ENCODE assay signal across 1 cellular context in the genomic region with DNA sequence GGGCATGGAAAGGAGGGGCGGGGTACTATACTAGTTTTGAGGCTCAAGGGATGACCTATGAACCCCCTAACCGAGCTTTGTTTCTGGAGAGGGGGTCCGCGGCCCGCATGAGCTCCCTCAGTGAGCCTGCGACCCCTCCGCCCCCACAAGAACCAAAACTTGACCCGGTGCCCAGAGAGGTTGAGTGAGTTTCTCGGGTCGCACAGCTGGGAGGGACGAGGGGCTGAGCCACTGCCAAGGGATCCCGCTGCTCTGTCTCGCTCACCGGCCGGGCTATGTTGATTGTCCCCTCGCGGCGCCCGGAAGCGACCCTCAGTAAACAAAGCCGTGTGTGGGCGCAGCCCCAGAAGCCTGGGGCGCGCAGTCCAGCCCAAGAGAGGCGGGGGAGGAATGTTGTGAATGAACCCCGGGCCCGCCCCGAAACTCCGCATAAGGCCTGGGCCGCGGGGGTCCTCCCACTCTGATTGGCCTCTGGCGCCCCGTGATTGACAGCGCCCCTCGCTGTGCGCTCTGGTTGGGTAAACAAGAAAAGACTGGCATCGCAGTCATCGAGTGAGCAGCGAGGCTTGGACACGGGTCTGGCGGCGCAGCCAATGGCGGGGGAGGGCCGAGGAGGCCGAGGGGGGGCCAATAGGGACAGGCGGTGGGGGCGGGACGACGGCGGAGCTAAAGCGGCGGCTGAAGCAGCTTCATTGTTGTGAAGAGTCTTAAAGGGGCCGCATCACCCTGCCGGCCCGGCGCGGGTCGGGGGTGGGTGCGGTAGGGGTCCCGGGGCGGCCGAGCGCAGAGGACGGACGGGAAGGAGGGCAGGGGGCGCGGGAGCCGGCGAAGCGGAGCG.
A peak's percentile ranks its signal among the peaks of the same experiment; 100 is the strongest.
TF ChIP-seq lines count a peak whose summit lies in the region.

Gene ZSWIM4 (plus strand): TSS at position 692 of the 838 bp plus-strand sequence. CDS start 206 bp downstream, outside the sequence.

TF ChIP-seq in HepG2, 621 proteins besides CTCF, POLR2A, EP300 and RAD21 (continued from another document and continues in another):
- peak; percentile 79 for TF ChIP-seq ZNF414 (CRISPR knock-in tag; IDR thresholded peaks at IDR 0.05)
- TF ChIP-seq ZBTB7B (CRISPR knock-in tag; IDR thresholded peaks at IDR 0.05), result peak; percentile 97
- no peak for TF ChIP-seq ZSCAN25 (CRISPR knock-in tag; IDR thresholded peaks at IDR 0.05)
- no peak for TF ChIP-seq GATA4 (IDR thresholded peaks at IDR 0.05; ENCODE audit: borderline replicate concordance, low read depth)
- TF ChIP-seq PHF21A (CRISPR knock-in tag; IDR thresholded peaks at IDR 0.05), result peak; percentile 50; the same call in 1 of the 2 replicates
- 0 out of 2 replicates have a peak, but pooled peaks have one; percentile 13 for TF ChIP-seq NR2F6 (IDR thresholded peaks at IDR 0.05)
- TF ChIP-seq NR2F6 (CRISPR knock-in tag; IDR thresholded peaks at IDR 0.05), result peak; percentile 9; the same call in 1 of the 2 replicates
- TF ChIP-seq ZBTB20 (CRISPR knock-in tag; IDR thresholded peaks at IDR 0.05; ENCODE audit: borderline replicate concordance, low read depth), result 0 out of 2 replicates have a peak, but pooled peaks have one; percentile 43
- no peak for TF ChIP-seq TBX3 (IDR thresholded peaks at IDR 0.05; ENCODE audit: borderline replicate concordance)
- TF ChIP-seq, protein P1, sequence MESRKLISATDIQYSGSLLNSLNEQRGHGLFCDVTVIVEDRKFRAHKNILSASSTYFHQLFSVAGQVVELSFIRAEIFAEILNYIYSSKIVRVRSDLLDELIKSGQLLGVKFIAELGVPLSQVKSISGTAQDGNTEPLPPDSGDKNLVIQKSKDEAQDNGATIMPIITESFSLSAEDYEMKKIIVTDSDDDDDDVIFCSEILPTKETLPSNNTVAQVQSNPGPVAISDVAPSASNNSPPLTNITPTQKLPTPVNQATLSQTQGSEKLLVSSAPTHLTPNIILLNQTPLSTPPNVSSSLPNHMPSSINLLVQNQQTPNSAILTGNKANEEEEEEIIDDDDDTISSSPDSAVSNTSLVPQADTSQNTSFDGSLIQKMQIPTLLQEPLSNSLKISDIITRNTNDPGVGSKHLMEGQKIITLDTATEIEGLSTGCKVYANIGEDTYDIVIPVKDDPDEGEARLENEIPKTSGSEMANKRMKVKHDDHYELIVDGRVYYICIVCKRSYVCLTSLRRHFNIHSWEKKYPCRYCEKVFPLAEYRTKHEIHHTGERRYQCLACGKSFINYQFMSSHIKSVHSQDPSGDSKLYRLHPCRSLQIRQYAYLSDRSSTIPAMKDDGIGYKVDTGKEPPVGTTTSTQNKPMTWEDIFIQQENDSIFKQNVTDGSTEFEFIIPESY (CRISPR knock-in tag; IDR thresholded peaks at IDR 0.05), result no peak
- TF ChIP-seq HDAC2 (CRISPR knock-in tag; IDR thresholded peaks at IDR 0.05), result peak; percentile 76
- TF ChIP-seq, protein P2, sequence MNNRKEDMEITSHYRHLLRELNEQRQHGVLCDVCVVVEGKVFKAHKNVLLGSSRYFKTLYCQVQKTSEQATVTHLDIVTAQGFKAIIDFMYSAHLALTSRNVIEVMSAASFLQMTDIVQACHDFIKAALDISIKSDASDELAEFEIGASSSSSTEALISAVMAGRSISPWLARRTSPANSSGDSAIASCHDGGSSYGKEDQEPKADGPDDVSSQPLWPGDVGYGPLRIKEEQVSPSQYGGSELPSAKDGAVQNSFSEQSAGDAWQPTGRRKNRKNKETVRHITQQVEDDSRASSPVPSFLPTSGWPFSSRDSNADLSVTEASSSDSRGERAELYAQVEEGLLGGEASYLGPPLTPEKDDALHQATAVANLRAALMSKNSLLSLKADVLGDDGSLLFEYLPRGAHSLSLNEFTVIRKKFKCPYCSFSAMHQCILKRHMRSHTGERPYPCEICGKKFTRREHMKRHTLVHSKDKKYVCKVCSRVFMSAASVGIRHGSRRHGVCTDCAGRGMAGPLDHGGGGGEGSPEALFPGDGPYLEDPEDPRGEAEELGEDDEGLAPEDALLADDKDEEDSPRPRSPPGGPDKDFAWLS (CRISPR knock-in tag; IDR thresholded peaks at IDR 0.05; ENCODE audit: borderline replicate concordance), result no peak
- TF ChIP-seq CREB1 (IDR thresholded peaks at IDR 0.05), result peak; percentile 77
- TF ChIP-seq CREB1 (CRISPR knock-in tag; IDR thresholded peaks at IDR 0.05), result peak; percentile 74
- TF ChIP-seq SOX5 (CRISPR knock-in tag; IDR thresholded peaks at IDR 0.05; ENCODE audit: borderline replicate concordance), result 0 out of 2 replicates have a peak, but pooled peaks have one; percentile 29
- peak; percentile 63 for TF ChIP-seq ATF1 (CRISPR knock-in tag; IDR thresholded peaks at IDR 0.05)
- 0 out of 2 replicates have a peak, but pooled peaks have one; percentile 12 for TF ChIP-seq ELF3 (CRISPR knock-in tag; IDR thresholded peaks at IDR 0.05)
- no peak for TF ChIP-seq PRMT3 (CRISPR knock-in tag; IDR thresholded peaks at IDR 0.05; ENCODE audit: borderline replicate concordance, low read depth)
- TF ChIP-seq AKAP8 (CRISPR knock-in tag; IDR thresholded peaks at IDR 0.05), result no peak
- peak; percentile 71 for TF ChIP-seq RXRA (CRISPR knock-in tag; IDR thresholded peaks at IDR 0.05)
- 0 out of 2 replicates have a peak, but pooled peaks have one; percentile 31 for TF ChIP-seq CCDC6 (CRISPR knock-in tag; IDR thresholded peaks at IDR 0.05)
- no peak for TF ChIP-seq ZNF770 (CRISPR knock-in tag; IDR thresholded peaks at IDR 0.05)
- TF ChIP-seq ISL2 (CRISPR knock-in tag; IDR thresholded peaks at IDR 0.05), result no peak; the same call in none of the 2 replicates
- peak; percentile 29 for TF ChIP-seq ZNF883 (CRISPR knock-in tag; IDR thresholded peaks at IDR 0.05; ENCODE audit: not compliant biosample characterization)
- TF ChIP-seq ZNF605 (CRISPR knock-in tag; IDR thresholded peaks at IDR 0.05), result peak; percentile 70
- TF ChIP-seq, protein P3, sequence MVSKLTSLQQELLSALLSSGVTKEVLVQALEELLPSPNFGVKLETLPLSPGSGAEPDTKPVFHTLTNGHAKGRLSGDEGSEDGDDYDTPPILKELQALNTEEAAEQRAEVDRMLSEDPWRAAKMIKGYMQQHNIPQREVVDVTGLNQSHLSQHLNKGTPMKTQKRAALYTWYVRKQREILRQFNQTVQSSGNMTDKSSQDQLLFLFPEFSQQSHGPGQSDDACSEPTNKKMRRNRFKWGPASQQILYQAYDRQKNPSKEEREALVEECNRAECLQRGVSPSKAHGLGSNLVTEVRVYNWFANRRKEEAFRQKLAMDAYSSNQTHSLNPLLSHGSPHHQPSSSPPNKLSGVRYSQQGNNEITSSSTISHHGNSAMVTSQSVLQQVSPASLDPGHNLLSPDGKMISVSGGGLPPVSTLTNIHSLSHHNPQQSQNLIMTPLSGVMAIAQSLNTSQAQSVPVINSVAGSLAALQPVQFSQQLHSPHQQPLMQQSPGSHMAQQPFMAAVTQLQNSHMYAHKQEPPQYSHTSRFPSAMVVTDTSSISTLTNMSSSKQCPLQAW (CRISPR knock-in tag; IDR thresholded peaks at IDR 0.05), result peak; percentile 67; the same call in 1 of the 2 replicates
- peak; percentile 92 for TF ChIP-seq KDM1A (CRISPR knock-in tag; IDR thresholded peaks at IDR 0.05)
- peak in 1 of 2 experiments; percentile 58; a peak in 1 of 4 replicates for TF ChIP-seq KLF16 (CRISPR knock-in tag; IDR thresholded peaks at IDR 0.05)
- TF ChIP-seq ZNF737 (CRISPR knock-in tag; IDR thresholded peaks at IDR 0.05; ENCODE audit: borderline replicate concordance), result no peak
- peak; percentile 69; the same call in 1 of the 2 replicates for TF ChIP-seq RFXAP (CRISPR knock-in tag; IDR thresholded peaks at IDR 0.05; ENCODE audit: borderline replicate concordance)
- TF ChIP-seq, protein P4, sequence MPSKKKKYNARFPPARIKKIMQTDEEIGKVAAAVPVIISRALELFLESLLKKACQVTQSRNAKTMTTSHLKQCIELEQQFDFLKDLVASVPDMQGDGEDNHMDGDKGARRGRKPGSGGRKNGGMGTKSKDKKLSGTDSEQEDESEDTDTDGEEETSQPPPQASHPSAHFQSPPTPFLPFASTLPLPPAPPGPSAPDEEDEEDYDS (CRISPR knock-in tag; IDR thresholded peaks at IDR 0.05), result peak; percentile 54; the same call in 1 of the 2 replicates
- peak; percentile 36; the same call in 1 of the 2 replicates for TF ChIP-seq POGZ (CRISPR knock-in tag; IDR thresholded peaks at IDR 0.05)
- TF ChIP-seq PHB2 (IDR thresholded peaks at IDR 0.05; ENCODE audit: partially characterized antibody), result no peak
- TF ChIP-seq TGIF2 (CRISPR knock-in tag; IDR thresholded peaks at IDR 0.05), result 0 out of 2 replicates have a peak, but pooled peaks have one; percentile 27
- TF ChIP-seq MTERF4 (CRISPR knock-in tag; IDR thresholded peaks at IDR 0.05), result no peak
- TF ChIP-seq ZBED4 (CRISPR knock-in tag; IDR thresholded peaks at IDR 0.05; ENCODE audit: borderline replicate concordance), result no peak
- TF ChIP-seq ZFP90 (CRISPR knock-in tag; IDR thresholded peaks at IDR 0.05; ENCODE audit: borderline replicate concordance), result 0 out of 2 replicates have a peak, but pooled peaks have one; percentile 53
- TF ChIP-seq FOXK2 (IDR thresholded peaks at IDR 0.05), result peak; percentile 76
- peak; percentile 99 for TF ChIP-seq SRF (IDR thresholded peaks at IDR 0.05; ENCODE audit: low read depth, low read length)
- no peak for TF ChIP-seq CENPT (CRISPR knock-in tag; IDR thresholded peaks at IDR 0.05; ENCODE audit: low read depth)
- peak; percentile 37; the same call in 1 of the 2 replicates for TF ChIP-seq TIGD3 (CRISPR knock-in tag; IDR thresholded peaks at IDR 0.05; ENCODE audit: borderline replicate concordance)
- peak; percentile 41; the same call in 1 of the 2 replicates for TF ChIP-seq ZNF501 (CRISPR knock-in tag; IDR thresholded peaks at IDR 0.05)
- TF ChIP-seq ZNF30 (CRISPR knock-in tag; IDR thresholded peaks at IDR 0.05), result 0 out of 2 replicates have a peak, but pooled peaks have one; percentile 15
- peak; percentile 53 for TF ChIP-seq GATAD2A (CRISPR knock-in tag; IDR thresholded peaks at IDR 0.05)
- TF ChIP-seq POLR2G (IDR thresholded peaks at IDR 0.05; ENCODE audit: low read depth, low read length), result peak; percentile 61
- TF ChIP-seq ZMYM3 (CRISPR knock-in tag; IDR thresholded peaks at IDR 0.05), result peak; percentile 99
- TF ChIP-seq FOXA1 (IDR thresholded peaks at IDR 0.05), result no peak
- TF ChIP-seq FOXA1 (CRISPR knock-in tag; IDR thresholded peaks at IDR 0.05), result peak; percentile 83
- peak; percentile 30; the same call in 1 of the 2 replicates for TF ChIP-seq NFKB2 (CRISPR knock-in tag; IDR thresholded peaks at IDR 0.05; ENCODE audit: borderline replicate concordance)
